Comparison of ENCODE assay signal across 12 cellular contexts in the genomic region with DNA sequence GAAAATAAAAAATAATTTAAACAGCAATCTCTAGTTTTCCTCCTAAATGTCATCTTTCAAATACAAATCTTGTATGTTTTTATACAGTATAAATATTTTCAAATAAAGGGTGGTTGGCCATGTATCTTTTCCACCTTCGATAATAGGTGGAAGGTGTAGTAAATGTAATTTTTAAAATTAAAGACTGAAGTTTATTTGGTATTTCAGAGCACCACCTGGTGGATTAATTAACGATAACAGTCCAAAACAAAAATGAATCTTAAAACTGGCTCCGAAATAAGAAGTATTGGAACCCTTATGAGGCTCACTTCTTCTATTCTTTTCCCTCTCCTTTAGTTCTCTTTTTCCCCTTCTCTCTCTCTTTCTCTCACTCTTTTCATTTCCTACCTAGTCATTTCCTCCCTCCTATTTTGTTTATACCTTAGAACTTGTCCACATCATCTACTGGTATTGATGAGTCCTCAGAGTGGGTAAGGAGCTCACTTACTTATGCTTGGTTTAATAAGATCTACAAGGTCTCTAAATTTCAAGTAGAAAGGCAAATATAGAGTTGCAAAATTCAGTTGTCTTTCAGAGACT.
DNase-seq lines count a peak whose midpoint lies in the region; ATAC-seq, FAIRE-seq and TF ChIP-seq lines count a peak whose summit lies in the region.
"Had no signal": no experiment of that assay in that cellular context is flagged by ENCODE, and none has a peak within 500 bp of the region (broad histone marks: within the 10 kb centered on the region; RNA-seq: fewer than 3 reads in every experiment).

No MANE protein-coding gene starts in this region.

- no peaks in the 10 kb centered on the region for H3K9me3 ChIP-seq in hepatocyte (ENCODE audit: low read depth)
- H3K9me3 ChIP-seq: thyroid gland had no signal

- H3K4me1 ChIP-seq in hepatocyte (ENCODE audit: insufficient read depth), result peaks cover 4% of the 10 kb centered on the region
- H3K4me1 ChIP-seq: thyroid gland had no signal

- no peaks in the 10 kb centered on the region for H3K27me3 ChIP-seq in hepatocyte
- H3K27me3 ChIP-seq: thyroid gland had no signal

- no peaks in the 10 kb centered on the region for H4K20me1 ChIP-seq in hepatocyte (ENCODE audit: insufficient read depth, poor library complexity, severe bottlenecking)

- DNase-seq in AG10803 (ENCODE audit: low read depth) (no peak), GM19239 (ENCODE audit: insufficient read length, low spot score) (no peak), SW480 (ENCODE audit: low spot score) (peak; percentile 20), hepatocyte (ENCODE audit: low spot score) (no peak)
- DNase-seq in activated CD4-positive, alpha-beta memory T cell treated with anti-CD3 and anti-CD28 coated beads for 36 hours, result no peak
- DNase-seq: activated CD4-positive, alpha-beta T cell treated with anti-CD3 and anti-CD28 coated beads, Interleukin-2, amount 10 ng/mL, durations not matched to agents 24 days and 14 days; effector memory CD4-positive, alpha-beta T cell; thyroid gland had no signal

- H3K9me2 ChIP-seq in hepatocyte (replicated peaks; ENCODE audit: insufficient read depth), result no peaks in the 10 kb centered on the region

- H3K4me1 Mint-ChIP-seq in activated CD4-positive, alpha-beta memory T cell treated with anti-CD3 and anti-CD28 coated beads for 36 hours (ENCODE audit: low read depth), result no peaks in the 10 kb centered on the region

- peak; percentile 64 for FAIRE-seq in GM19239 (lab: Jason Lieb, UNC)
- FAIRE-seq: GM12892 had no signal

- no peak overlapping the region for H3K27ac Mint-ChIP-seq in activated CD4-positive, alpha-beta memory T cell treated with anti-CD3 and anti-CD28 coated beads for 36 hours
- H3K27ac Mint-ChIP-seq: activated CD4-positive, alpha-beta T cell treated with anti-CD3 and anti-CD28 coated beads, Interleukin-2, amount 10 ng/mL, durations not matched to agents 24 days and 14 days had no signal

- no peak overlapping the region for H3K4me3 ChIP-seq in AG10803 (ENCODE audit: low read length)
- H3K4me3 ChIP-seq in hepatocyte, result no peak overlapping the region
- H3K4me3 ChIP-seq: thyroid gland had no signal

- TF ChIP-seq CTCF in AG10803 (conservative IDR thresholded peaks at IDR 0.05; ENCODE audit: low read length) (peak; percentile 38), hepatocyte (IDR thresholded peaks at IDR 0.05; ENCODE audit: poor library complexity) (peak; percentile 42)

- no peaks in the 10 kb centered on the region for H3K36me3 Mint-ChIP-seq in activated CD4-positive, alpha-beta memory T cell treated with anti-CD3 and anti-CD28 coated beads for 36 hours

- CTCF ChIA-PET in activated CD4-positive, alpha-beta memory T cell treated with anti-CD3 and anti-CD28 coated beads for 36 hours (lab: Charles Lee), result interaction anchor here (0.8 to 1.5 kb wide), 3 partner anchors 14 to 765 kb away, joined by 4 to 5 read pairs (median 4); no protein-coding TSS in a partner anchor

- 59% methylated on average over 3 of the region's 3 CpGs for WGBS in hepatocyte (ENCODE audit: low lambda C conversion rate, missing lambda C conversion rate)

- POLR2A ChIA-PET in activated CD4-positive, alpha-beta memory T cell treated with anti-CD3 and anti-CD28 coated beads for 36 hours (lab: Charles Lee), result no interaction called here

- no peaks in the 10 kb centered on the region for H3K9me3 Mint-ChIP-seq in activated CD4-positive, alpha-beta memory T cell treated with anti-CD3 and anti-CD28 coated beads for 36 hours
- H3K9me3 Mint-ChIP-seq: activated CD4-positive, alpha-beta T cell treated with anti-CD3 and anti-CD28 coated beads, Interleukin-2, amount 10 ng/mL, durations not matched to agents 24 days and 14 days had no signal

- intact Hi-C loops in activated CD4-positive, alpha-beta memory T cell treated with anti-CD3 and anti-CD28 coated beads for 36 hours (cut with micrococcal nuclease), result loop anchor here (5.0 to 10.0 kb wide), 2 partner anchors 422 to 764 kb away; no protein-coding TSS in a partner anchor

- H3K79me2 ChIP-seq in hepatocyte, result no peaks in the 10 kb centered on the region

- no peak overlapping the region for H3K4me2 ChIP-seq in hepatocyte

- no peak for ATAC-seq in HG03521 (IDR thresholded peaks at IDR 0.05; ENCODE audit: unreplicated experiment)
- ATAC-seq in GM21515 (IDR thresholded peaks at IDR 0.05; ENCODE audit: unreplicated experiment), result no peak
- no peak for ATAC-seq in HG02623 (IDR thresholded peaks at IDR 0.05; ENCODE audit: unreplicated experiment)

- peaks cover 33% of the 10 kb centered on the region for H3K27me3 Mint-ChIP-seq in activated CD4-positive, alpha-beta memory T cell treated with anti-CD3 and anti-CD28 coated beads for 36 hours

- no peaks in the 10 kb centered on the region for H3K36me3 ChIP-seq in hepatocyte (replicated peaks; ENCODE audit: insufficient read depth, low read depth)
- H3K36me3 ChIP-seq: thyroid gland had no signal

- no peak overlapping the region for H3K4me3 Mint-ChIP-seq in activated CD4-positive, alpha-beta memory T cell treated with anti-CD3 and anti-CD28 coated beads for 36 hours
- H3K4me3 Mint-ChIP-seq: activated CD4-positive, alpha-beta T cell treated with anti-CD3 and anti-CD28 coated beads, Interleukin-2, amount 10 ng/mL, durations not matched to agents 24 days and 14 days had no signal

- H3K27ac ChIP-seq in hepatocyte, result no peak overlapping the region
- H3K27ac ChIP-seq: thyroid gland had no signal

- no peak overlapping the region for H2AFZ ChIP-seq in hepatocyte
